ENCODE assay signal across 33 cellular contexts in the genomic region with DNA sequence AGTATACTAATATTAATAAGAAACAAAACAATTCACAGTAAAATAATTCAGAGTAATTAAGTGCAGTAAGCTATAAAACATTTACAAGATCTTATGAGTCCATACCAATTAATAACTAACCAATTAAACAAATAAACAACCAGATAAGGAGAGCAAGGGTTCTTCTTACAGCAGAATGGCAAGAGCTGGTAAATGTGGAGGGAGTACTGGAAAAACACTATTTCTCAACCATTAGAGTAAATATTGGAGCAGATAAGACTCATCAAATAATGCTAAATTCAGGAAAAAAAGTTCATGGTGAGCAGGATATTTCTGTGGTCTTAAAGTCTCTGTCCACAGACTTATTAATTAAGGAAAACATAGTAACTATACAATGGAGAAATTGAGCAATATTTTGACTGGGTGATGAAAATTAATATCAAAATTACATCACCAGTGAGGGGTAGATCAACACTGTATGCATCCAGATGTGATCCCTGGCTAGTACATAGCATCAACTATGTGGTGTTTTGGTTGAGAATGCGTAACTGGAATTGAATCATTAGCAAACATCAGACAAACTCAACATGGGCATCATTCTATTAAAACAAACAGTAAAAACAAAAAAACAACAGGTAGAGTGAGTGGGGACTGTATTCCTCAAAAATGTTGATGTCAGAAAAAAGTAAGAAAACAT.
"Had no signal": no experiment of that assay in that cellular context is flagged by ENCODE, and none has a peak within 500 bp of the region (broad histone marks: within the 10 kb centered on the region; RNA-seq: fewer than 3 reads in every experiment).

No MANE protein-coding gene starts in this region.

- ATAC-seq: activated CD8-positive, alpha-beta memory T cell treated with anti-CD3 and anti-CD28 coated beads, Interleukin-2, amount 10 ng/mL, durations not matched to agents 7 days and 5 days; activated CD8-positive, alpha-beta T cell treated with anti-CD3 and anti-CD28 coated beads, Interleukin-2, amount 10 ng/mL, durations not matched to agents 7 days and 5 days; activated naive CD8-positive, alpha-beta T cell treated with anti-CD3 and anti-CD28 coated beads, Interleukin-2, amount 50 U/mL, for 24 hours had no signal

- H3K27me3 Mint-ChIP-seq: activated B cell treated with CpG ODN at 0.5 μM for 24 hours; activated CD4-positive, alpha-beta memory T cell treated with anti-CD3 and anti-CD28 coated beads, Interleukin-2, amount 10 ng/mL, durations not matched to agents 7 days and 5 days; activated CD4-positive, alpha-beta T cell treated with anti-CD3 and anti-CD28 coated beads, Interleukin-2, amount 10 ng/mL, durations not matched to agents 7 days and 5 days; activated CD8-positive, alpha-beta memory T cell treated with anti-CD3 and anti-CD28 coated beads, Interleukin-2, amount 10 ng/mL, durations not matched to agents 7 days and 5 days; activated naive CD4-positive, alpha-beta T cell treated with anti-CD3 and anti-CD28 coated beads, Interleukin-2, amount 10 ng/mL, durations not matched to agents 7 days and 5 days; activated naive CD4-positive, alpha-beta T cell treated with anti-CD3 and anti-CD28 coated beads, Interleukin-2, amount 50 U/mL, for 24 hours; activated naive CD8-positive, alpha-beta T cell; activated naive CD8-positive, alpha-beta T cell treated with anti-CD3 and anti-CD28 coated beads, Interleukin-2, amount 10 ng/mL, durations not matched to agents 7 days and 5 days; activated naive CD8-positive, alpha-beta T cell treated with anti-CD3 and anti-CD28 coated beads, Interleukin-2, amount 50 U/mL, for 24 hours; brain; central memory CD8-positive, alpha-beta T cell had no signal

- H3K9me3 Mint-ChIP-seq: activated B cell treated with CpG ODN at 0.5 μM for 24 hours; activated CD4-positive, alpha-beta memory T cell treated with anti-CD3 and anti-CD28 coated beads, Interleukin-2, amount 10 ng/mL, durations not matched to agents 7 days and 5 days; activated CD4-positive, alpha-beta T cell treated with anti-CD3 and anti-CD28 coated beads, Interleukin-2, amount 10 ng/mL, durations not matched to agents 7 days and 5 days; activated naive CD4-positive, alpha-beta T cell treated with anti-CD3 and anti-CD28 coated beads, Interleukin-2, amount 10 ng/mL, durations not matched to agents 7 days and 5 days; activated naive CD4-positive, alpha-beta T cell treated with anti-CD3 and anti-CD28 coated beads, Interleukin-2, amount 50 U/mL, for 24 hours; activated naive CD8-positive, alpha-beta T cell treated with anti-CD3 and anti-CD28 coated beads, Interleukin-2, amount 10 ng/mL, durations not matched to agents 7 days and 5 days; activated naive CD8-positive, alpha-beta T cell treated with anti-CD3 and anti-CD28 coated beads, Interleukin-2, amount 50 U/mL, for 24 hours; activated T-cell treated with anti-CD3 and anti-CD28 coated beads, Interleukin-2, amount 50 U/mL, for 24 hours; activated T-helper 2 cell treated with anti-CD3 and anti-CD28 coated beads, Interferon-gamma antibody, Interleukin-2, Interleukin-4, amounts not matched to agents 10 μg/mL and 5 μg/mL and 100 μg/mL, durations not matched to agents 14 hours and 24 hours and 36 hours; brain; central memory CD8-positive, alpha-beta T cell; T-helper 1 cell treated with Interleukin-12 subunit alpha and Interleukin-12 subunit beta and Interleukin-4 antibody, amounts not matched to agents 30 μg/mL and 1 μg/mL, for 36 hours; T-helper 2 cell treated with Interferon-gamma antibody and Interleukin-4, amounts not matched to agents 5 μg/mL and 100 μg/mL, for 36 hours had no signal

- H3K27ac Mint-ChIP-seq: activated B cell treated with CpG ODN at 0.5 μM for 24 hours; activated CD4-positive, alpha-beta memory T cell treated with anti-CD3 and anti-CD28 coated beads, Interleukin-2, amount 10 ng/mL, durations not matched to agents 7 days and 5 days; activated CD4-positive, alpha-beta T cell treated with anti-CD3 and anti-CD28 coated beads, Interleukin-2, amount 10 ng/mL, durations not matched to agents 7 days and 5 days; activated CD8-positive, alpha-beta memory T cell treated with anti-CD3 and anti-CD28 coated beads, Interleukin-2, amount 10 ng/mL, durations not matched to agents 7 days and 5 days; activated CD8-positive, alpha-beta T cell treated with anti-CD3 and anti-CD28 coated beads, Interleukin-2, amount 10 ng/mL, durations not matched to agents 7 days and 5 days; activated naive CD4-positive, alpha-beta T cell treated with anti-CD3 and anti-CD28 coated beads, Interleukin-2, amount 10 ng/mL, durations not matched to agents 7 days and 5 days; activated naive CD4-positive, alpha-beta T cell treated with anti-CD3 and anti-CD28 coated beads, Interleukin-2, amount 50 U/mL, for 24 hours; activated naive CD8-positive, alpha-beta T cell; activated naive CD8-positive, alpha-beta T cell treated with anti-CD3 and anti-CD28 coated beads, Interleukin-2, amount 10 ng/mL, durations not matched to agents 7 days and 5 days; activated naive CD8-positive, alpha-beta T cell treated with anti-CD3 and anti-CD28 coated beads, Interleukin-2, amount 50 U/mL, for 24 hours; activated T-cell treated with anti-CD3 and anti-CD28 coated beads, Interleukin-2, amount 50 U/mL, for 24 hours; activated T-helper 2 cell treated with anti-CD3 and anti-CD28 coated beads, Interferon-gamma antibody, Interleukin-2, Interleukin-4, amounts not matched to agents 10 μg/mL and 5 μg/mL and 100 μg/mL, durations not matched to agents 14 hours and 24 hours and 36 hours; brain; T-helper 1 cell treated with Interleukin-12 subunit alpha and Interleukin-12 subunit beta and Interleukin-4 antibody, amounts not matched to agents 30 μg/mL and 1 μg/mL, for 36 hours; T-helper 2 cell treated with Interferon-gamma antibody and Interleukin-4, amounts not matched to agents 5 μg/mL and 100 μg/mL, for 36 hours had no signal

- H3K4me1 Mint-ChIP-seq: activated B cell treated with CpG ODN at 0.5 μM for 24 hours; activated CD4-positive, alpha-beta memory T cell treated with anti-CD3 and anti-CD28 coated beads, Interleukin-2, amount 10 ng/mL, durations not matched to agents 7 days and 5 days; activated CD4-positive, alpha-beta T cell treated with anti-CD3 and anti-CD28 coated beads, Interleukin-2, amount 10 ng/mL, durations not matched to agents 7 days and 5 days; activated CD8-positive, alpha-beta memory T cell treated with anti-CD3 and anti-CD28 coated beads, Interleukin-2, amount 10 ng/mL, durations not matched to agents 7 days and 5 days; activated naive CD4-positive, alpha-beta T cell treated with anti-CD3 and anti-CD28 coated beads, Interleukin-2, amount 10 ng/mL, durations not matched to agents 7 days and 5 days; activated naive CD4-positive, alpha-beta T cell treated with anti-CD3 and anti-CD28 coated beads, Interleukin-2, amount 50 U/mL, for 24 hours; activated naive CD8-positive, alpha-beta T cell treated with anti-CD3 and anti-CD28 coated beads, Interleukin-2, amount 10 ng/mL, durations not matched to agents 7 days and 5 days; activated naive CD8-positive, alpha-beta T cell treated with anti-CD3 and anti-CD28 coated beads, Interleukin-2, amount 50 U/mL, for 24 hours; brain; central memory CD8-positive, alpha-beta T cell had no signal

- H3K4me3 Mint-ChIP-seq: activated B cell treated with CpG ODN at 0.5 μM for 24 hours; activated CD4-positive, alpha-beta memory T cell treated with anti-CD3 and anti-CD28 coated beads, Interleukin-2, amount 10 ng/mL, durations not matched to agents 7 days and 5 days; activated CD4-positive, alpha-beta T cell treated with anti-CD3 and anti-CD28 coated beads, Interleukin-2, amount 10 ng/mL, durations not matched to agents 7 days and 5 days; activated CD8-positive, alpha-beta memory T cell treated with anti-CD3 and anti-CD28 coated beads, Interleukin-2, amount 10 ng/mL, durations not matched to agents 7 days and 5 days; activated CD8-positive, alpha-beta T cell treated with anti-CD3 and anti-CD28 coated beads, Interleukin-2, amount 10 ng/mL, durations not matched to agents 7 days and 5 days; activated naive CD4-positive, alpha-beta T cell treated with anti-CD3 and anti-CD28 coated beads, Interleukin-2, amount 10 ng/mL, durations not matched to agents 7 days and 5 days; activated naive CD4-positive, alpha-beta T cell treated with anti-CD3 and anti-CD28 coated beads, Interleukin-2, amount 50 U/mL, for 24 hours; activated naive CD8-positive, alpha-beta T cell; activated naive CD8-positive, alpha-beta T cell treated with anti-CD3 and anti-CD28 coated beads, Interleukin-2, amount 10 ng/mL, durations not matched to agents 7 days and 5 days; activated naive CD8-positive, alpha-beta T cell treated with anti-CD3 and anti-CD28 coated beads, Interleukin-2, amount 50 U/mL, for 24 hours; activated T-cell treated with anti-CD3 and anti-CD28 coated beads, Interleukin-2, amount 50 U/mL, for 24 hours; brain; central memory CD8-positive, alpha-beta T cell; T-helper 1 cell treated with Interleukin-12 subunit alpha and Interleukin-12 subunit beta and Interleukin-4 antibody, amounts not matched to agents 30 μg/mL and 1 μg/mL, for 36 hours; T-helper 2 cell treated with Interferon-gamma antibody and Interleukin-4, amounts not matched to agents 5 μg/mL and 100 μg/mL, for 36 hours had no signal

- H3K36me3 Mint-ChIP-seq: activated CD8-positive, alpha-beta memory T cell treated with anti-CD3 and anti-CD28 coated beads, Interleukin-2, amount 10 ng/mL, durations not matched to agents 7 days and 5 days; activated naive CD4-positive, alpha-beta T cell treated with anti-CD3 and anti-CD28 coated beads, Interleukin-2, amount 10 ng/mL, durations not matched to agents 7 days and 5 days; activated naive CD4-positive, alpha-beta T cell treated with anti-CD3 and anti-CD28 coated beads, Interleukin-2, amount 50 U/mL, for 24 hours; activated naive CD8-positive, alpha-beta T cell; activated naive CD8-positive, alpha-beta T cell treated with anti-CD3 and anti-CD28 coated beads, Interleukin-2, amount 10 ng/mL, durations not matched to agents 7 days and 5 days; brain had no signal

- DNase-seq: activated B cell treated with CpG ODN at 0.5 μM for 24 hours; activated CD4-positive, alpha-beta memory T cell treated with anti-CD3 and anti-CD28 coated beads, Interleukin-2, amount 10 ng/mL, durations not matched to agents 7 days and 5 days; activated CD4-positive, alpha-beta T cell treated with anti-CD3 and anti-CD28 coated beads for 48 hours; activated CD4-positive, alpha-beta T cell treated with anti-CD3 and anti-CD28 coated beads, Interleukin-2, amount 10 ng/mL, durations not matched to agents 7 days and 5 days; activated CD4-positive, alpha-beta T cell treated with anti-CD3 and anti-CD28 coated beads, Interleukin-2, amount 50 U/mL, for 48 hours; activated CD4-positive, CD25-positive, alpha-beta regulatory T cell treated with anti-CD3 and anti-CD28 coated beads, Interleukin-2, amount 50 U/mL, for 72 hours; activated CD8-positive, alpha-beta memory T cell treated with anti-CD3 and anti-CD28 coated beads for 24 hours; activated CD8-positive, alpha-beta memory T cell treated with anti-CD3 and anti-CD28 coated beads, Interleukin-2, amount 10 ng/mL, durations not matched to agents 7 days and 5 days; activated CD8-positive, alpha-beta memory T cell treated with anti-CD3 and anti-CD28 coated beads, Interleukin-2, amount 50 U/mL, for 48 hours; activated CD8-positive, alpha-beta T cell treated with anti-CD3 and anti-CD28 coated beads, Interleukin-2, amount 10 ng/mL, durations not matched to agents 7 days and 5 days; activated effector memory CD4-positive, alpha-beta T cell treated with Interleukin-2 at 50 U/mL for 16 hours; activated gamma-delta T cell; activated naive CD4-positive, alpha-beta T cell treated with anti-CD3 and anti-CD28 coated beads, Interleukin-2, amount 10 ng/mL, durations not matched to agents 7 days and 5 days; activated naive CD4-positive, alpha-beta T cell treated with Interleukin-2 at 50 U/mL for 16 hours; activated naive CD8-positive, alpha-beta T cell treated with anti-CD3 and anti-CD28 coated beads, Interleukin-2, amount 10 ng/mL, durations not matched to agents 7 days and 5 days; activated naive CD8-positive, alpha-beta T cell treated with anti-CD3 and anti-CD28 coated beads, Interleukin-2, amount 50 U/mL, for 24 hours; activated T-cell treated with anti-CD3 and anti-CD28 coated beads, Interleukin-2, amount 50 U/mL, for 24 hours; activated T-cell treated with anti-CD3 and anti-CD28 coated beads, Interleukin-2, amount 50 U/mL, for 48 hours; aorta; caudate nucleus; cerebellar nuclear complex; T-helper 1 cell; T-helper 2 cell; T-helper 9 cell had no signal

- FAIRE-seq: bronchial epithelial cell, TTC549 had no signal
